Comparison of ENCODE assay signal across 2 cellular contexts in the genomic region with DNA sequence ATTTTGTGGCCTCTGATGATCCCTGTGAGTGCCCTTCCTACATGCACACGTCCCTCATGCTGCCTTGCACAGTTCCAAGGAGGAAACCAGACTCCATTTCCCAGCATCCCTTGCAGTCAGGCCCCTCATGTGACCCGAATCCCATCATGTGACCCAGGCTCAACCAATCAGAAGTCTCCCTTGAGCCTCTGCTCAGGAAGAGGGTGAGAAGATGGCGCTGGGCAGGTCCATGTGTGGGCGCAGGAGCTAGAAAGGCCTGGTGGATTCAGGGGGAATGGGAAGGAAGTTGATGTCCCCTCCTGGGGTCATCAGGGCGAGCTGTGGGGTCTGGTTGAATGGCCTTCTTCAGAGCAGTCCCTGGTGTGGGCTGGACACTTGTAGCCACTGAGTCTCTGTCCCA.
A peak's percentile ranks its signal among the peaks of the same experiment; 100 is the strongest.
TF ChIP-seq lines count a peak whose summit lies in the region.

No MANE protein-coding gene starts in this region.

TF ChIP-seq in HepG2, 621 proteins besides CTCF, POLR2A, EP300 and RAD21 (continued from another document):
- TF ChIP-seq, protein P1, sequence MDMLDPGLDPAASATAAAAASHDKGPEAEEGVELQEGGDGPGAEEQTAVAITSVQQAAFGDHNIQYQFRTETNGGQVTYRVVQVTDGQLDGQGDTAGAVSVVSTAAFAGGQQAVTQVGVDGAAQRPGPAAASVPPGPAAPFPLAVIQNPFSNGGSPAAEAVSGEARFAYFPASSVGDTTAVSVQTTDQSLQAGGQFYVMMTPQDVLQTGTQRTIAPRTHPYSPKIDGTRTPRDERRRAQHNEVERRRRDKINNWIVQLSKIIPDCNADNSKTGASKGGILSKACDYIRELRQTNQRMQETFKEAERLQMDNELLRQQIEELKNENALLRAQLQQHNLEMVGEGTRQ (IDR thresholded peaks at IDR 0.05; ENCODE audit: low read depth, low read length) = 0 out of 2 replicates have a peak, but pooled peaks have one; percentile 32
- TF ChIP-seq, protein P1 (CRISPR knock-in tag; IDR thresholded peaks at IDR 0.05; ENCODE audit: borderline replicate concordance) = no peak

TF ChIP-seq in WTC11, 78 proteins besides CTCF, POLR2A, EP300 and RAD21 (continued from another document):
- TF ChIP-seq, protein P2, sequence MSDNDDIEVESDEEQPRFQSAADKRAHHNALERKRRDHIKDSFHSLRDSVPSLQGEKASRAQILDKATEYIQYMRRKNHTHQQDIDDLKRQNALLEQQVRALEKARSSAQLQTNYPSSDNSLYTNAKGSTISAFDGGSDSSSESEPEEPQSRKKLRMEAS (CRISPR knock-in tag; IDR thresholded peaks at IDR 0.05) = no peak
- TF ChIP-seq, protein P3, sequence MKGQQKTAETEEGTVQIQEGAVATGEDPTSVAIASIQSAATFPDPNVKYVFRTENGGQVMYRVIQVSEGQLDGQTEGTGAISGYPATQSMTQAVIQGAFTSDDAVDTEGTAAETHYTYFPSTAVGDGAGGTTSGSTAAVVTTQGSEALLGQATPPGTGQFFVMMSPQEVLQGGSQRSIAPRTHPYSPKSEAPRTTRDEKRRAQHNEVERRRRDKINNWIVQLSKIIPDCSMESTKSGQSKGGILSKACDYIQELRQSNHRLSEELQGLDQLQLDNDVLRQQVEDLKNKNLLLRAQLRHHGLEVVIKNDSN (CRISPR knock-in tag; IDR thresholded peaks at IDR 0.05) = peak; percentile 92
- TF ChIP-seq FOXJ3 (CRISPR knock-in tag; IDR thresholded peaks at IDR 0.05; ENCODE audit: borderline replicate concordance) = no peak
TF ChIP-seq in WTC11: peak in this region for 2.
